ENCODE assay signal across 17 cellular contexts in genomic region chr4:181150173-181150572, GRCh38.
DNase-seq lines count a peak whose midpoint lies in the region; ATAC-seq lines count a peak whose summit lies in the region.
"Had no signal": no experiment of that assay in that cellular context is flagged by ENCODE, and none has a peak within 500 bp of the region (broad histone marks: within the 10 kb centered on the region; RNA-seq: fewer than 3 reads in every experiment).

No MANE protein-coding gene starts in this region.

- peaks cover 2% of the 10 kb centered on the region for H3K9me3 ChIP-seq in trophoblast cell (ENCODE audit: insufficient read depth, low read depth, low read length)
- H3K9me3 ChIP-seq: ascending aorta; BLaER1 treated with 17β-estradiol and CSF1 and Interleukin-3, amounts not matched to agents 10 nM and 100 nM; left ventricle myocardium inferior; uterus had no signal

- no peaks in the 10 kb centered on the region for H3K36me3 ChIP-seq in trophoblast cell (ENCODE audit: control insufficient read depth in 1 of 2, insufficient read depth in 2 of 2, low read length in 2 of 2)
- H3K36me3 ChIP-seq: ascending aorta; BLaER1 treated with 17β-estradiol and CSF1 and Interleukin-3, amounts not matched to agents 10 nM and 100 nM; left ventricle myocardium inferior; uterus had no signal

- ATAC-seq in HG03469 (IDR thresholded peaks at IDR 0.05; ENCODE audit: unreplicated experiment): no peak

- no peak overlapping the region for H4K12ac ChIP-seq in trophoblast cell (ENCODE audit: low read depth, low read length)

- H3K14ac ChIP-seq in trophoblast cell (ENCODE audit: low read length): no peak overlapping the region

- peak; percentile 53 for DNase-seq in NCI-H146 (lab: John Stamatoyannopoulos, UW)
- no peak for DNase-seq in NCI-H146 treated with DMSO at 0.1 percent for 48 hours (lab: John Stamatoyannopoulos, UW; ENCODE audit: unreplicated experiment)
- peak; percentile 58 for DNase-seq in NCI-H2029 (lab: John Stamatoyannopoulos, UW)
- DNase-seq in RPMI7951 (ENCODE audit: low read depth): peak; percentile 47
- DNase-seq in left kidney (ENCODE audit: low read depth, low spot score): peak; percentile 67
- DNase-seq in activated naive CD4-positive, alpha-beta T cell treated with anti-CD3 and anti-CD28 coated beads for 36 hours: no peak
- no peak for DNase-seq in trophoblast cell
- DNase-seq: activated CD4-positive, alpha-beta T cell treated with anti-CD3 and anti-CD28 coated beads, Interleukin-2, amount 10 ng/mL, durations not matched to agents 7 days and 5 days; activated naive CD4-positive, alpha-beta T cell treated with Interleukin-2 at 50 U/mL for 16 hours; foreskin fibroblast; IMR-90; left ventricle myocardium inferior; stimulated activated CD4-positive, alpha-beta T cell treated with anti-CD3 and anti-CD28 coated beads, Interleukin-2, amount 100 ng/mL, for 24 hours; uterus had no signal

- no peak overlapping the region for H3K4me2 ChIP-seq in trophoblast cell (ENCODE audit: low read length)
- H3K4me2 ChIP-seq: BLaER1 treated with 17β-estradiol and CSF1 and Interleukin-3, amounts not matched to agents 10 nM and 100 nM had no signal

- H3K4me3 Mint-ChIP-seq in activated naive CD4-positive, alpha-beta T cell treated with anti-CD3 and anti-CD28 coated beads for 36 hours: no peak overlapping the region
- H3K4me3 Mint-ChIP-seq: activated CD4-positive, alpha-beta T cell treated with anti-CD3 and anti-CD28 coated beads, Interleukin-2, amount 10 ng/mL, durations not matched to agents 7 days and 5 days had no signal

- no peak overlapping the region for H3K27ac ChIP-seq in trophoblast cell (ENCODE audit: low read depth, low read length)
- H3K27ac ChIP-seq: ascending aorta; BLaER1 treated with 17β-estradiol and CSF1 and Interleukin-3, amounts not matched to agents 10 nM and 100 nM; left ventricle myocardium inferior; uterus had no signal

- H3K27me3 Mint-ChIP-seq in activated naive CD4-positive, alpha-beta T cell treated with anti-CD3 and anti-CD28 coated beads for 36 hours (ENCODE audit: low read depth): no peaks in the 10 kb centered on the region
- H3K27me3 Mint-ChIP-seq: activated CD4-positive, alpha-beta T cell treated with anti-CD3 and anti-CD28 coated beads, Interleukin-2, amount 10 ng/mL, durations not matched to agents 7 days and 5 days had no signal

- H3K9ac ChIP-seq in trophoblast cell (ENCODE audit: low read length): no peak overlapping the region
- H3K9ac ChIP-seq: BLaER1 treated with 17β-estradiol and CSF1 and Interleukin-3, amounts not matched to agents 10 nM and 100 nM had no signal

- H3K4ac ChIP-seq in trophoblast cell (ENCODE audit: low read depth, low read length): no peak overlapping the region

- no peak overlapping the region for H2BK120ac ChIP-seq in trophoblast cell (ENCODE audit: insufficient read depth, low read length, poor library complexity)

- no CpG with 5 or more reads among the region's 4 CpGs for WGBS in trophoblast cell (ENCODE audit: extremely low coverage, insufficient coverage, insufficient read length)

- no peaks in the 10 kb centered on the region for H3K27me3 ChIP-seq in trophoblast cell (ENCODE audit: insufficient read depth, low read length)
- H3K27me3 ChIP-seq: ascending aorta; BLaER1 treated with 17β-estradiol and CSF1 and Interleukin-3, amounts not matched to agents 10 nM and 100 nM; uterus had no signal

- H3K9me3 Mint-ChIP-seq in activated naive CD4-positive, alpha-beta T cell treated with anti-CD3 and anti-CD28 coated beads for 36 hours: no peaks in the 10 kb centered on the region
- H3K9me3 Mint-ChIP-seq: activated CD4-positive, alpha-beta T cell treated with anti-CD3 and anti-CD28 coated beads, Interleukin-2, amount 10 ng/mL, durations not matched to agents 7 days and 5 days had no signal

- no peak overlapping the region for H3K18ac ChIP-seq in trophoblast cell (ENCODE audit: low read length)

- CTCF ChIA-PET in activated naive CD4-positive, alpha-beta T cell treated with anti-CD3 and anti-CD28 coated beads for 36 hours (lab: Charles Lee): no interaction called here

- H3K23ac ChIP-seq in trophoblast cell (ENCODE audit: low read length): no peak overlapping the region

- H3K4me3 ChIP-seq in trophoblast cell (ENCODE audit: low read depth, low read length): no peak overlapping the region
- H3K4me3 ChIP-seq: ascending aorta; BLaER1 treated with 17β-estradiol and CSF1 and Interleukin-3, amounts not matched to agents 10 nM and 100 nM; left ventricle myocardium inferior; uterus had no signal

- H4K91ac ChIP-seq in trophoblast cell (ENCODE audit: low read depth, low read length): no peak overlapping the region

- H3K4me1 ChIP-seq in trophoblast cell (ENCODE audit: control insufficient read depth in 1 of 2, insufficient read depth in 2 of 2, low read length in 2 of 2): no peaks in the 10 kb centered on the region
- H3K4me1 ChIP-seq: ascending aorta, left ventricle myocardium inferior, uterus had no signal

- no peaks in the 10 kb centered on the region for H3K4me1 Mint-ChIP-seq in activated naive CD4-positive, alpha-beta T cell treated with anti-CD3 and anti-CD28 coated beads for 36 hours (ENCODE audit: low read depth)
- H3K4me1 Mint-ChIP-seq: activated CD4-positive, alpha-beta T cell treated with anti-CD3 and anti-CD28 coated beads, Interleukin-2, amount 10 ng/mL, durations not matched to agents 7 days and 5 days had no signal

- no peak overlapping the region for H4K8ac ChIP-seq in trophoblast cell (ENCODE audit: low read depth, low read length)

- H2BK12ac ChIP-seq in trophoblast cell (ENCODE audit: low read length): no peak overlapping the region

- intact Hi-C loops in activated naive CD4-positive, alpha-beta T cell treated with anti-CD3 and anti-CD28 coated beads for 36 hours (cut with micrococcal nuclease): no loop called here

- no peak overlapping the region for H3K27ac Mint-ChIP-seq in activated naive CD4-positive, alpha-beta T cell treated with anti-CD3 and anti-CD28 coated beads for 36 hours
- H3K27ac Mint-ChIP-seq: activated CD4-positive, alpha-beta T cell treated with anti-CD3 and anti-CD28 coated beads, Interleukin-2, amount 10 ng/mL, durations not matched to agents 7 days and 5 days had no signal

- no peak overlapping the region for H2BK5ac ChIP-seq in trophoblast cell (ENCODE audit: low read depth, low read length, poor library complexity)

- no peak overlapping the region for H2AFZ ChIP-seq in trophoblast cell (ENCODE audit: insufficient read depth, low read length, poor library complexity)

- no peaks in the 10 kb centered on the region for H3K79me2 ChIP-seq in trophoblast cell (ENCODE audit: control insufficient read depth, insufficient read depth, low read length, poor library complexity)

- no peaks in the 10 kb centered on the region for H3K79me1 ChIP-seq in trophoblast cell (ENCODE audit: low read length)

- H3K36me3 Mint-ChIP-seq in activated naive CD4-positive, alpha-beta T cell treated with anti-CD3 and anti-CD28 coated beads for 36 hours (ENCODE audit: low read depth): no peaks in the 10 kb centered on the region

- H2AK5ac ChIP-seq in trophoblast cell (ENCODE audit: low read length): no peak overlapping the region

Comparison
In these comparisons a context has a peak if more than half of its experiments do, and no peak if none do; other contexts are left out.
1. DNase-seq: peak in NCI-H146 (single experiment), NCI-H2029 (single experiment), RPMI7951 (single experiment) and left kidney (single experiment); none in NCI-H146 treated with DMSO at 0.1 percent for 48 hours (single experiment), activated naive CD4-positive, alpha-beta T cell treated with anti-CD3 and anti-CD28 coated beads for 36 hours (single experiment) and trophoblast cell (0 of 2).